ENCODE assay signal across 26 cellular contexts in genomic region chr13:91024157-91024792, GRCh38.
"Had no signal": no experiment of that assay in that cellular context is flagged by ENCODE, and none has a peak within 500 bp of the region (broad histone marks: within the 10 kb centered on the region; RNA-seq: fewer than 3 reads in every experiment).

No MANE protein-coding gene starts in this region.

- H3K27ac ChIP-seq: stomach, suprapubic skin, testis, thoracic aorta, thyroid gland, tibial artery, tibial nerve, transverse colon, upper lobe of left lung, upper lobe of right lung, uterus, vagina had no signal

- FAIRE-seq: urothelium cell line had no signal

- H3K27me3 ChIP-seq: stomach, suprapubic skin, testis, thyroid gland, tibial artery, tibial nerve, transverse colon, upper lobe of left lung, upper lobe of right lung, uterus, vagina had no signal

- H3K4me1 ChIP-seq: suprapubic skin, testis, thyroid gland, tibial artery, tibial nerve, transverse colon, upper lobe of left lung, upper lobe of right lung, uterus, vagina had no signal

- DNase-seq: stimulated activated CD4-positive, alpha-beta T cell treated with anti-CD3 and anti-CD28 coated beads, Interleukin-2, amount 100 ng/mL, for 48 hours; stimulated activated CD4-positive, alpha-beta T cell treated with anti-CD3 and anti-CD28 coated beads, Interleukin-4, amount 100 ng/mL, for 1 hour; stimulated activated CD4-positive, alpha-beta T cell treated with anti-CD3 and anti-CD28 coated beads, Interleukin-4, amount 100 ng/mL, for 24 hours; stimulated activated CD4-positive, alpha-beta T cell treated with anti-CD3 and anti-CD28 coated beads, Interleukin-4, amount 100 ng/mL, for 4 hours; stimulated activated CD8-positive, alpha-beta memory T cell treated with anti-CD3 and anti-CD28 coated beads, Interleukin-4, amount 100 ng/mL, for 48 hours; stimulated activated naive B cell treated with anti-CD40 and anti-IgM and Interleukin-4, amounts not matched to agents 10 μg/mL and 1 μg/mL and 100 μg/mL, for 72 hours; stimulated activated naive CD4-positive, alpha-beta T cell; stimulated activated naive CD4-positive, alpha-beta T cell treated with Interleukin-2 at 50 U/mL for 16 hours; stimulated activated naive CD8-positive, alpha-beta T cell treated with anti-CD3 and anti-CD28 coated beads, Interleukin-15, amount 100 ng/mL, for 72 hours; stimulated activated naive CD8-positive, alpha-beta T cell treated with anti-CD3 and anti-CD28 coated beads, Interleukin-15, Interleukin-2, amounts not matched to agents 100 U/mL and 50 U/mL, for 24 hours; stomach; substantia nigra; testis; thyroid gland; tibial artery; transverse colon; upper lobe of left lung; upper lobe of right lung; uterus had no signal

- ATAC-seq: stimulated activated effector memory CD8-positive, alpha-beta T cell treated with anti-CD3 and anti-CD28 coated beads, Interleukin-12 subunit alpha, Interleukin-12 subunit beta, amount 100 ng/mL, for 72 hours; stimulated activated memory B cell treated with anti-CD40 and anti-IgM and Interleukin-4, amounts not matched to agents 10 μg/mL and 1 μg/mL and 100 μg/mL, for 72 hours; stimulated activated naive B cell treated with anti-CD40 and anti-IgM and Interleukin-4, amounts not matched to agents 10 μg/mL and 1 μg/mL and 100 μg/mL, for 72 hours; stimulated activated naive CD8-positive, alpha-beta T cell treated with anti-CD3 and anti-CD28 coated beads, Interleukin-15, amount 100 ng/mL, for 72 hours; stimulated activated naive CD8-positive, alpha-beta T cell treated with anti-CD3 and anti-CD28 coated beads, Interleukin-15, Interleukin-2, amounts not matched to agents 100 U/mL and 50 U/mL, for 24 hours; upper lobe of right lung had no signal

- H3K9me3 ChIP-seq: stomach, suprapubic skin, testis, thoracic aorta, thyroid gland, tibial artery, tibial nerve, transverse colon, upper lobe of left lung, upper lobe of right lung, uterus, vagina had no signal

- H3K4me3 ChIP-seq: stomach, suprapubic skin, testis, thoracic aorta, thyroid gland, tibial artery, tibial nerve, transverse colon, upper lobe of left lung, upper lobe of right lung, uterus, vagina had no signal

- H3K36me3 ChIP-seq: stomach, suprapubic skin, thoracic aorta, thyroid gland, tibial artery, tibial nerve, transverse colon, upper lobe of left lung, upper lobe of right lung, uterus, vagina had no signal
